Comparison of ENCODE assay signal across 21 cellular contexts in genomic region chr10:22767859-22768258, GRCh38. TPM values are rescaled to one million over a fixed set of nuclear protein-coding genes. Genes with fewer than 3 reads are reported as not detected.
DNase-seq lines count a peak whose midpoint lies in the region; ATAC-seq and TF ChIP-seq lines count a peak whose summit lies in the region.
"Had no signal": no experiment of that assay in that cellular context is flagged by ENCODE, and none has a peak within 500 bp of the region (broad histone marks: within the 10 kb centered on the region; RNA-seq: fewer than 3 reads in every experiment).

No MANE protein-coding gene starts in this region.

- no peak overlapping the region for H3K18ac ChIP-seq in mesenchymal stem cell (ENCODE audit: low read depth in 1 of 2, low read length in 2 of 2)

- no peak overlapping the region for H4K8ac ChIP-seq in mesenchymal stem cell (ENCODE audit: low read length)

- peaks cover 5% of the 10 kb centered on the region for H3K9me3 Mint-ChIP-seq in memory B cell
- peaks cover 6% of the 10 kb centered on the region for H3K9me3 Mint-ChIP-seq in activated CD4-positive, alpha-beta T cell treated with anti-CD3 and anti-CD28 coated beads, Interleukin-2, amount 10 ng/mL, durations not matched to agents 7 days and 5 days

- no peaks in the 10 kb centered on the region for H3K79me1 ChIP-seq in mesenchymal stem cell (replicated peaks; ENCODE audit: low read length, poor library complexity, severe bottlenecking)

- H3K27ac ChIP-seq in coronary artery = peak overlapping the region; percentile 47 to 68
- H3K27ac ChIP-seq in aorta (ENCODE audit: low read depth in 1 of 2, low read length in 2 of 2) = peak overlapping the region; percentile 51 to 93
- H3K27ac ChIP-seq in mesenchymal stem cell (ENCODE audit: low read length, poor library complexity, severe bottlenecking) = no peak overlapping the region
- H3K27ac ChIP-seq: 22Rv1, HL-60 had no signal

- no peaks in the 10 kb centered on the region for H3K27me3 ChIP-seq in aorta (ENCODE audit: control insufficient read depth in 1 of 2, insufficient read depth in 2 of 2, low read length in 1 of 2)
- H3K27me3 ChIP-seq in mesenchymal stem cell (ENCODE audit: control insufficient read depth in 1 of 2, insufficient read depth in 1 of 2, low read length in 2 of 2) = no peaks in the 10 kb centered on the region

- no peak overlapping the region for H2BK120ac ChIP-seq in mesenchymal stem cell (ENCODE audit: low read depth, low read length)

- H4K91ac ChIP-seq in mesenchymal stem cell (ENCODE audit: low read length) = no peak overlapping the region

- no peak overlapping the region for H2AFZ ChIP-seq in mesenchymal stem cell (ENCODE audit: low read depth, low read length)

- no peaks in the 10 kb centered on the region for H3K9me3 ChIP-seq in aorta (ENCODE audit: control insufficient read depth, low read length)
- peaks cover 4% of the 10 kb centered on the region for H3K9me3 ChIP-seq in mesenchymal stem cell (ENCODE audit: control insufficient read depth, low read length)

- H3K27ac Mint-ChIP-seq in memory B cell = peak overlapping the region; percentile 84
- no peak overlapping the region for H3K27ac Mint-ChIP-seq in activated CD4-positive, alpha-beta T cell treated with anti-CD3 and anti-CD28 coated beads, Interleukin-2, amount 10 ng/mL, durations not matched to agents 7 days and 5 days
- H3K27ac Mint-ChIP-seq: B cell had no signal

- TF ChIP-seq CTCF in coronary artery (IDR thresholded peaks at IDR 0.05) = no peak

- 0 to 4% methylated on average over 2 of the region's 2 CpGs for WGBS in aorta, 2 donors
- 96% methylated on average over 2 of the region's 2 CpGs for WGBS in mesenchymal stem cell

- no peak overlapping the region for H3K4me3 ChIP-seq in coronary artery
- H3K4me3 ChIP-seq in aorta (ENCODE audit: low read length in 2 of 2) = no peak overlapping the region
- H3K4me3 ChIP-seq in mesenchymal stem cell (ENCODE audit: insufficient read depth in 1 of 2, low read depth in 1 of 2, low read length in 2 of 2) = no peak overlapping the region

- H3K36me3 ChIP-seq in aorta (ENCODE audit: control insufficient read depth in 1 of 2, insufficient read depth in 2 of 2, low read length in 1 of 2) (no peaks in the 10 kb centered on the region), mesenchymal stem cell (ENCODE audit: control insufficient read depth in 1 of 2, insufficient read depth in 2 of 2, low read depth in 1 of 2, low read length in 2 of 2) (no peaks in the 10 kb centered on the region)

- no peak overlapping the region for H2BK5ac ChIP-seq in mesenchymal stem cell (ENCODE audit: low read depth, low read length, poor library complexity, severe bottlenecking)

- peaks cover 12 to 17% of the 10 kb centered on the region in 2 donors for H3K4me1 ChIP-seq in aorta (ENCODE audit: control insufficient read depth in 1 of 2, insufficient read depth in 2 of 2, low read length in 2 of 2)
- H3K4me1 ChIP-seq in mesenchymal stem cell (ENCODE audit: control insufficient read depth, insufficient read depth, low read depth, low read length) = no peaks in the 10 kb centered on the region

- no peak overlapping the region for H2BK12ac ChIP-seq in mesenchymal stem cell (ENCODE audit: low read length in 2 of 2)

- no peak overlapping the region for H3K4me2 ChIP-seq in mesenchymal stem cell (ENCODE audit: low read length, poor library complexity, severe bottlenecking)

- DNase-seq in Right ventricle myocardium superior = no peak
- DNase-seq in left cardiac atrium = no peak
- DNase-seq in coronary artery (ENCODE audit: low spot score) = no peak
- DNase-seq in memory B cell (ENCODE audit: low spot score in 2 of 2) = no peak
- no peak for DNase-seq in aorta
- no peak for DNase-seq in mesenchymal stem cell
- no peak for DNase-seq in activated CD4-positive, alpha-beta T cell treated with anti-CD3 and anti-CD28 coated beads, Interleukin-2, amount 10 ng/mL, durations not matched to agents 7 days and 5 days
- DNase-seq: Calu3, DMS79 treated with DMSO at 0.1 percent for 48 hours, NCI-H1092, NCI-H1417 treated with DMSO at 0.1 percent for 48 hours, NCI-H1694 treated with DMSO at 0.1 percent for 48 hours, NCI-H2081, NCI-H2227 treated with DMSO at 0.1 percent for 48 hours, NCI-H526 treated with DMSO at 0.1 percent for 48 hours, RPMI8226, SHP77 had no signal

- ATAC-seq in Right ventricle myocardium superior (ENCODE audit: poor library complexity) (peak; percentile 53), left cardiac atrium (no peak), memory B cell (ENCODE audit: low read depth) (no peak), aorta (ENCODE audit: low FRiP score) (peak; percentile 49)
- ATAC-seq: HCT116 had no signal

- no peak overlapping the region for H3K4me3 Mint-ChIP-seq in memory B cell
- H3K4me3 Mint-ChIP-seq in activated CD4-positive, alpha-beta T cell treated with anti-CD3 and anti-CD28 coated beads, Interleukin-2, amount 10 ng/mL, durations not matched to agents 7 days and 5 days = no peak overlapping the region
- H3K4me3 Mint-ChIP-seq: B cell had no signal

- H3K36me3 Mint-ChIP-seq in memory B cell = peaks cover 2% of the 10 kb centered on the region
- H3K36me3 Mint-ChIP-seq in activated CD4-positive, alpha-beta T cell treated with anti-CD3 and anti-CD28 coated beads, Interleukin-2, amount 10 ng/mL, durations not matched to agents 7 days and 5 days (ENCODE audit: low read depth) = no peaks in the 10 kb centered on the region

- peaks cover 32% of the 10 kb centered on the region for H3K4me1 Mint-ChIP-seq in memory B cell
- no peaks in the 10 kb centered on the region for H3K4me1 Mint-ChIP-seq in activated CD4-positive, alpha-beta T cell treated with anti-CD3 and anti-CD28 coated beads, Interleukin-2, amount 10 ng/mL, durations not matched to agents 7 days and 5 days

- intact Hi-C loops in Right ventricle myocardium superior (cut with DNase I) = no loop called here
- intact Hi-C loops in left cardiac atrium (cut with DNase I) = no loop called here
- intact Hi-C loops in aorta (cut with DNase I) = no loop called here

- POLR2A ChIA-PET in activated CD4-positive, alpha-beta T cell treated with anti-CD3 and anti-CD28 coated beads, Interleukin-2, amount 10 ng/mL, durations not matched to agents 7 days and 5 days (lab: Charles Lee) = no interaction called here

- H3K14ac ChIP-seq in mesenchymal stem cell (ENCODE audit: low read length in 2 of 2) = no peak overlapping the region

- H2AK5ac ChIP-seq in mesenchymal stem cell (ENCODE audit: low read length, severe bottlenecking) = no peak overlapping the region

- no peak overlapping the region for H3K23ac ChIP-seq in mesenchymal stem cell (ENCODE audit: low read length in 2 of 2)

- CTCF ChIA-PET in activated CD4-positive, alpha-beta T cell treated with anti-CD3 and anti-CD28 coated beads, Interleukin-2, amount 10 ng/mL, durations not matched to agents 7 days and 5 days (lab: Charles Lee) = interaction anchor here (0.6 kb wide), 1 partner anchor 850 kb away, joined by 3 read pairs; no protein-coding TSS in a partner anchor

- H3K4ac ChIP-seq in mesenchymal stem cell (ENCODE audit: low read depth in 1 of 2, low read length in 2 of 2) = no peak overlapping the region

- no peak overlapping the region for H2BK15ac ChIP-seq in mesenchymal stem cell (ENCODE audit: low read depth, poor library complexity, severe bottlenecking)

- H3K27me3 Mint-ChIP-seq in memory B cell = no peaks in the 10 kb centered on the region
- no peaks in the 10 kb centered on the region for H3K27me3 Mint-ChIP-seq in activated CD4-positive, alpha-beta T cell treated with anti-CD3 and anti-CD28 coated beads, Interleukin-2, amount 10 ng/mL, durations not matched to agents 7 days and 5 days
- H3K27me3 Mint-ChIP-seq: B cell had no signal

- H3K9ac ChIP-seq in mesenchymal stem cell (ENCODE audit: low read length) = no peak overlapping the region

RNA-seq across cellular contexts. Expression of gene PIP4K2A, which starts 53.5 kb away (rescaled TPM):
- total RNA-seq in Right ventricle myocardium superior (13.9 TPM), left cardiac atrium (10 to 100 TPM; 21.1 to 24.5 TPM), aorta (10 to 100 TPM; 77.9 to 90.3 TPM)
- polyA plus RNA-seq in aorta = 10 to 100 TPM; 24.2 to 29.3 TPM
- 53.7 TPM for polyA plus RNA-seq in mesenchymal stem cell (2013, experiment 1 of 2)
- 51.9 TPM for polyA plus RNA-seq in mesenchymal stem cell (2013, experiment 2 of 2)
- total RNA-seq in activated CD4-positive, alpha-beta T cell treated with anti-CD3 and anti-CD28 coated beads, Interleukin-2, amount 10 ng/mL, durations not matched to agents 7 days and 5 days = 100 to 1,000 TPM; 161 to 163 TPM

Comparison
In these comparisons a context has a peak if more than half of its experiments do, and no peak if none do; other contexts are left out.
1. ATAC-seq: peak in Right ventricle myocardium superior (single experiment) and aorta (single experiment); none in left cardiac atrium (0 of 2) and memory B cell (single experiment).